In the genomic region with DNA sequence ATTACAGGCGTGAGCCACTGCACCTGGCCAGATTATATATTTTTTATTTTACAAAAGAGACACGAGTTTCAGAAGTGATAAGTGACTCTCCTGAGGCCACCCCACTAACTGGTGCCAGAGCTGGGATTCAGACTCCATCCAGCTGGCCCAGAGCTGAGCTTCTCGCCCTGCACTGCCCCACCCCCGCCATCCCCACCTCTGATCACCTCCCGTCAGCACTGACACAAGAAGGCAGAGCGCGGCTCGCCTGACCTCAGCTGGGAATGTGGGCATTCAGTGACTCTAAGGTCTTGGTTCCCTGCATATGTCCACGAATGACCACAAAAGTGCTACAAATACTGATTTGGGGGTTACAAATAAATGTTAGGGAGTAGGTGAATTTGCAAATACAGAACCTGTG, we compare ENCODE assay signal across 22 cellular contexts. TPM values are rescaled to one million over a fixed set of nuclear protein-coding genes. Genes with fewer than 3 reads are reported as not detected.
"Had no signal": no experiment of that assay in that cellular context is flagged by ENCODE, and none has a peak within 500 bp of the region (broad histone marks: within the 10 kb centered on the region; RNA-seq: fewer than 3 reads in every experiment).

No MANE protein-coding gene starts in this region.

- H3K9me3 Mint-ChIP-seq: memory B cell; natural killer cell treated with Interleukin-12 subunit alpha and Interleukin-12 subunit beta and Interleukin-15 and Interleukin-18, amount 100 ng/mL, for 72 hours; stimulated activated effector memory CD8-positive, alpha-beta T cell treated with anti-CD3 and anti-CD28 coated beads, Interleukin-12 subunit alpha, Interleukin-12 subunit beta, amount 100 ng/mL, for 72 hours had no signal

- H3K36me3 Mint-ChIP-seq: memory B cell; mesothelial cell of epicardium; natural killer cell treated with Interleukin-12 subunit alpha and Interleukin-12 subunit beta and Interleukin-15 and Interleukin-18, amount 100 ng/mL, for 72 hours; stimulated activated effector memory CD8-positive, alpha-beta T cell treated with anti-CD3 and anti-CD28 coated beads, Interleukin-12 subunit alpha, Interleukin-12 subunit beta, amount 100 ng/mL, for 72 hours; type B pancreatic cell had no signal

- H3K27ac ChIP-seq: esophagus squamous epithelium, gastroesophageal sphincter, left ventricle myocardium inferior, lower lobe of right lung, psoas muscle, right lobe of liver, suprapubic skin, thyroid gland had no signal

- H3K9me3 ChIP-seq: esophagus squamous epithelium, gastroesophageal sphincter, lower lobe of right lung, psoas muscle, right lobe of liver, suprapubic skin, thyroid gland had no signal

- ATAC-seq: gastroesophageal sphincter; left cardiac atrium; lower lobe of right lung; natural killer cell treated with Interleukin-12 subunit alpha and Interleukin-12 subunit beta and Interleukin-15 and Interleukin-18, amount 100 ng/mL, for 72 hours; right lobe of liver; stimulated activated effector memory CD8-positive, alpha-beta T cell treated with anti-CD3 and anti-CD28 coated beads, Interleukin-12 subunit alpha, Interleukin-12 subunit beta, amount 100 ng/mL, for 72 hours; stimulated activated naive CD8-positive, alpha-beta T cell treated with anti-CD3 and anti-CD28 coated beads, Interleukin-15, Interleukin-2, amounts not matched to agents 100 U/mL and 50 U/mL, for 24 hours had no signal

- H3K4me1 ChIP-seq: lower lobe of right lung, right lobe of liver, thyroid gland had no signal

- H3K36me3 ChIP-seq: esophagus squamous epithelium, gastroesophageal sphincter, left ventricle myocardium inferior, lower lobe of right lung, right lobe of liver, suprapubic skin, thyroid gland had no signal

- H3K4me1 Mint-ChIP-seq: memory B cell; mesothelial cell of epicardium; stimulated activated effector memory CD8-positive, alpha-beta T cell treated with anti-CD3 and anti-CD28 coated beads, Interleukin-12 subunit alpha, Interleukin-12 subunit beta, amount 100 ng/mL, for 72 hours had no signal

- H3K27me3 Mint-ChIP-seq: type B pancreatic cell had no signal

- H3K27ac Mint-ChIP-seq: memory B cell; mesothelial cell of epicardium; natural killer cell treated with Interleukin-12 subunit alpha and Interleukin-12 subunit beta and Interleukin-15 and Interleukin-18, amount 100 ng/mL, for 72 hours; stimulated activated effector memory CD8-positive, alpha-beta T cell treated with anti-CD3 and anti-CD28 coated beads, Interleukin-12 subunit alpha, Interleukin-12 subunit beta, amount 100 ng/mL, for 72 hours; type B pancreatic cell had no signal

- H3K4me3 ChIP-seq: esophagus squamous epithelium, gastroesophageal sphincter, left ventricle myocardium inferior, lower lobe of right lung, psoas muscle, right lobe of liver, suprapubic skin, thyroid gland had no signal

- H3K4me3 Mint-ChIP-seq: memory B cell; mesothelial cell of epicardium; natural killer cell treated with Interleukin-12 subunit alpha and Interleukin-12 subunit beta and Interleukin-15 and Interleukin-18, amount 100 ng/mL, for 72 hours; stimulated activated effector memory CD8-positive, alpha-beta T cell treated with anti-CD3 and anti-CD28 coated beads, Interleukin-12 subunit alpha, Interleukin-12 subunit beta, amount 100 ng/mL, for 72 hours; type B pancreatic cell had no signal

- DNase-seq: dermis blood vessel endothelial cell; esophagus squamous epithelium; foreskin fibroblast; kidney; left cardiac atrium; left ventricle myocardium inferior; lower lobe of right lung; psoas muscle; retina; right lobe of liver; stimulated activated CD4-positive, alpha-beta T cell treated with anti-CD3 and anti-CD28 coated beads, Interleukin-4, amount 100 ng/mL, for 1 hour; stimulated activated CD8-positive, alpha-beta memory T cell treated with anti-CD3 and anti-CD28 coated beads, Interleukin-4, amount 100 ng/mL, for 48 hours; stimulated activated naive CD8-positive, alpha-beta T cell treated with anti-CD3 and anti-CD28 coated beads, Interleukin-15, Interleukin-2, amounts not matched to agents 100 U/mL and 50 U/mL, for 24 hours; thyroid gland had no signal

- H3K27me3 ChIP-seq: esophagus squamous epithelium, gastroesophageal sphincter, right lobe of liver, suprapubic skin, thyroid gland had no signal

RNA-seq across cellular contexts. Expression of gene GALNT15, which starts 56.1 kb away (rescaled TPM):
- total RNA-seq: epithelial cell of proximal tubule; natural killer cell treated with Interleukin-12 subunit alpha and Interleukin-12 subunit beta and Interleukin-15 and Interleukin-18, amount 100 ng/mL, for 72 hours had no signal
